Comparison of ENCODE assay signal across 1 cellular context in the genomic region with DNA sequence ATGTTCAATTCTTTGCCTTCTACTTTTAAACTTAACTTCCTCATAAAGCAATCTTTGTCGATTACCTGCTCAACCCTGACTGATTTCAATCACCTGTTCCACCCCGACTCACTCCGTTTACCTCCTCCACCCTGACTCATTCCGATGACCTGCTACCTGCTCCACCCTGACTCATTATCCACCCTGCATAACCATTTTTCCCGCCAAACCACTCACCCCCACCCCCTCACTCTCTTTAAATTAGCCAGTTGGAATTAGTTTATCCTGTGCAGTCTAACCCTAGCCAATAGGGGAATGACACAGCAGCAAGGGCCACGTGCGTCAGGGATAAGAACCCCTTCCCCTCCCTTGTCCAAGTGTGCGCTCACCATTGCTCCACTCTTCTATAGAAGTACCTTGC.
TF ChIP-seq lines count a peak whose summit lies in the region.

No MANE protein-coding gene starts in this region.

TF ChIP-seq in GM23338, 12 proteins besides CTCF, POLR2A, EP300 and RAD21 (continued from another document):
- TF ChIP-seq, protein P1, sequence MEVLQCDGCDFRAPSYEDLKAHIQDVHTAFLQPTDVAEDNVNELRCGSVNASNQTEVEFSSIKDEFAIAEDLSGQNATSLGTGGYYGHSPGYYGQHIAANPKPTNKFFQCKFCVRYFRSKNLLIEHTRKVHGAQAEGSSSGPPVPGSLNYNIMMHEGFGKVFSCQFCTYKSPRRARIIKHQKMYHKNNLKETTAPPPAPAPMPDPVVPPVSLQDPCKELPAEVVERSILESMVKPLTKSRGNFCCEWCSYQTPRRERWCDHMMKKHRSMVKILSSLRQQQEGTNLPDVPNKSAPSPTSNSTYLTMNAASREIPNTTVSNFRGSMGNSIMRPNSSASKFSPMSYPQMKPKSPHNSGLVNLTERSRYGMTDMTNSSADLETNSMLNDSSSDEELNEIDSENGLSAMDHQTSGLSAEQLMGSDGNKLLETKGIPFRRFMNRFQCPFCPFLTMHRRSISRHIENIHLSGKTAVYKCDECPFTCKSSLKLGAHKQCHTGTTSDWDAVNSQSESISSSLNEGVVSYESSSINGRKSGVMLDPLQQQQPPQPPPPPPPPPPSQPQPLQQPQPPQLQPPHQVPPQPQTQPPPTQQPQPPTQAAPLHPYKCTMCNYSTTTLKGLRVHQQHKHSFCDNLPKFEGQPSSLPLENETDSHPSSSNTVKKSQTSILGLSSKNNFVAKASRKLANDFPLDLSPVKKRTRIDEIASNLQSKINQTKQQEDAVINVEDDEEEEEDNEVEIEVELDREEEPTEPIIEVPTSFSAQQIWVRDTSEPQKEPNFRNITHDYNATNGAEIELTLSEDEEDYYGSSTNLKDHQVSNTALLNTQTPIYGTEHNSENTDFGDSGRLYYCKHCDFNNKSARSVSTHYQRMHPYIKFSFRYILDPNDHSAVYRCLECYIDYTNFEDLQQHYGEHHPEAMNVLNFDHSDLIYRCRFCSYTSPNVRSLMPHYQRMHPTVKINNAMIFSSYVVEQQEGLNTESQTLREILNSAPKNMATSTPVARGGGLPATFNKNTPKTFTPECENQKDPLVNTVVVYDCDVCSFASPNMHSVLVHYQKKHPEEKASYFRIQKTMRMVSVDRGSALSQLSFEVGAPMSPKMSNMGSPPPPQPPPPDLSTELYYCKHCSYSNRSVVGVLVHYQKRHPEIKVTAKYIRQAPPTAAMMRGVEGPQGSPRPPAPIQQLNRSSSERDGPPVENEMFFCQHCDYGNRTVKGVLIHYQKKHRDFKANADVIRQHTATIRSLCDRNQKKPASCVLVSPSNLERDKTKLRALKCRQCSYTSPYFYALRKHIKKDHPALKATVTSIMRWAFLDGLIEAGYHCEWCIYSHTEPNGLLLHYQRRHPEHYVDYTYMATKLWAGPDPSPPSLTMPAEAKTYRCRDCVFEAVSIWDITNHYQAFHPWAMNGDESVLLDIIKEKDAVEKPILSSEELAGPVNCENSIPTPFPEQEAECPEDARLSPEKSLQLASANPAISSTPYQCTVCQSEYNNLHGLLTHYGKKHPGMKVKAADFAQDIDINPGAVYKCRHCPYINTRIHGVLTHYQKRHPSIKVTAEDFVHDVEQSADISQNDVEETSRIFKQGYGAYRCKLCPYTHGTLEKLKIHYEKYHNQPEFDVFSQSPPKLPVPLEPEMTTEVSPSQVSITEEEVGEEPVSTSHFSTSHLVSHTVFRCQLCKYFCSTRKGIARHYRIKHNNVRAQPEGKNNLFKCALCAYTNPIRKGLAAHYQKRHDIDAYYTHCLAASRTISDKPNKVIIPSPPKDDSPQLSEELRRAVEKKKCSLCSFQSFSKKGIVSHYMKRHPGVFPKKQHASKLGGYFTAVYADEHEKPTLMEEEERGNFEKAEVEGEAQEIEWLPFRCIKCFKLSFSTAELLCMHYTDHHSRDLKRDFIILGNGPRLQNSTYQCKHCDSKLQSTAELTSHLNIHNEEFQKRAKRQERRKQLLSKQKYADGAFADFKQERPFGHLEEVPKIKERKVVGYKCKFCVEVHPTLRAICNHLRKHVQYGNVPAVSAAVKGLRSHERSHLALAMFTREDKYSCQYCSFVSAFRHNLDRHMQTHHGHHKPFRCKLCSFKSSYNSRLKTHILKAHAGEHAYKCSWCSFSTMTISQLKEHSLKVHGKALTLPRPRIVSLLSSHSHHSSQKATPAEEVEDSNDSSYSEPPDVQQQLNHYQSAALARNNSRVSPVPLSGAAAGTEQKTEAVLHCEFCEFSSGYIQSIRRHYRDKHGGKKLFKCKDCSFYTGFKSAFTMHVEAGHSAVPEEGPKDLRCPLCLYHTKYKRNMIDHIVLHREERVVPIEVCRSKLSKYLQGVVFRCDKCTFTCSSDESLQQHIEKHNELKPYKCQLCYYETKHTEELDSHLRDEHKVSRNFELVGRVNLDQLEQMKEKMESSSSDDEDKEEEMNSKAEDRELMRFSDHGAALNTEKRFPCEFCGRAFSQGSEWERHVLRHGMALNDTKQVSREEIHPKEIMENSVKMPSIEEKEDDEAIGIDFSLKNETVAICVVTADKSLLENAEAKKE (CRISPR knock-in tag; IDR thresholded peaks at IDR 0.05): no peak
- TF ChIP-seq ZNF114 (CRISPR knock-in tag; IDR thresholded peaks at IDR 0.05) (no peak), ZNF331 (CRISPR knock-in tag; IDR thresholded peaks at IDR 0.05; ENCODE audit: low read depth) (no peak), NANOG (IDR thresholded peaks at IDR 0.05; ENCODE audit: borderline replicate concordance) (no peak), CREB1 (CRISPR knock-in tag; IDR thresholded peaks at IDR 0.05; ENCODE audit: low read depth) (no peak), EZH2phosphoT487 (IDR thresholded peaks at IDR 0.05; ENCODE audit: unreplicated experiment) (no peak), STAT1 (IDR thresholded peaks at IDR 0.05; ENCODE audit: unreplicated experiment) (no peak), EZH2 (IDR thresholded peaks at IDR 0.05; ENCODE audit: low read depth, unreplicated experiment) (no peak)
- TF ChIP-seq, protein P2, sequence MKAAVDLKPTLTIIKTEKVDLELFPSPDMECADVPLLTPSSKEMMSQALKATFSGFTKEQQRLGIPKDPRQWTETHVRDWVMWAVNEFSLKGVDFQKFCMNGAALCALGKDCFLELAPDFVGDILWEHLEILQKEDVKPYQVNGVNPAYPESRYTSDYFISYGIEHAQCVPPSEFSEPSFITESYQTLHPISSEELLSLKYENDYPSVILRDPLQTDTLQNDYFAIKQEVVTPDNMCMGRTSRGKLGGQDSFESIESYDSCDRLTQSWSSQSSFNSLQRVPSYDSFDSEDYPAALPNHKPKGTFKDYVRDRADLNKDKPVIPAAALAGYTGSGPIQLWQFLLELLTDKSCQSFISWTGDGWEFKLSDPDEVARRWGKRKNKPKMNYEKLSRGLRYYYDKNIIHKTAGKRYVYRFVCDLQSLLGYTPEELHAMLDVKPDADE (IDR thresholded peaks at IDR 0.05): no peak
- TF ChIP-seq, protein P3, sequence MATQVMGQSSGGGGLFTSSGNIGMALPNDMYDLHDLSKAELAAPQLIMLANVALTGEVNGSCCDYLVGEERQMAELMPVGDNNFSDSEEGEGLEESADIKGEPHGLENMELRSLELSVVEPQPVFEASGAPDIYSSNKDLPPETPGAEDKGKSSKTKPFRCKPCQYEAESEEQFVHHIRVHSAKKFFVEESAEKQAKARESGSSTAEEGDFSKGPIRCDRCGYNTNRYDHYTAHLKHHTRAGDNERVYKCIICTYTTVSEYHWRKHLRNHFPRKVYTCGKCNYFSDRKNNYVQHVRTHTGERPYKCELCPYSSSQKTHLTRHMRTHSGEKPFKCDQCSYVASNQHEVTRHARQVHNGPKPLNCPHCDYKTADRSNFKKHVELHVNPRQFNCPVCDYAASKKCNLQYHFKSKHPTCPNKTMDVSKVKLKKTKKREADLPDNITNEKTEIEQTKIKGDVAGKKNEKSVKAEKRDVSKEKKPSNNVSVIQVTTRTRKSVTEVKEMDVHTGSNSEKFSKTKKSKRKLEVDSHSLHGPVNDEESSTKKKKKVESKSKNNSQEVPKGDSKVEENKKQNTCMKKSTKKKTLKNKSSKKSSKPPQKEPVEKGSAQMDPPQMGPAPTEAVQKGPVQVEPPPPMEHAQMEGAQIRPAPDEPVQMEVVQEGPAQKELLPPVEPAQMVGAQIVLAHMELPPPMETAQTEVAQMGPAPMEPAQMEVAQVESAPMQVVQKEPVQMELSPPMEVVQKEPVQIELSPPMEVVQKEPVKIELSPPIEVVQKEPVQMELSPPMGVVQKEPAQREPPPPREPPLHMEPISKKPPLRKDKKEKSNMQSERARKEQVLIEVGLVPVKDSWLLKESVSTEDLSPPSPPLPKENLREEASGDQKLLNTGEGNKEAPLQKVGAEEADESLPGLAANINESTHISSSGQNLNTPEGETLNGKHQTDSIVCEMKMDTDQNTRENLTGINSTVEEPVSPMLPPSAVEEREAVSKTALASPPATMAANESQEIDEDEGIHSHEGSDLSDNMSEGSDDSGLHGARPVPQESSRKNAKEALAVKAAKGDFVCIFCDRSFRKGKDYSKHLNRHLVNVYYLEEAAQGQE (IDR thresholded peaks at IDR 0.05; ENCODE audit: unreplicated experiment): no peak
